Comparison of ENCODE assay signal across 20 cellular contexts in the genomic region with DNA sequence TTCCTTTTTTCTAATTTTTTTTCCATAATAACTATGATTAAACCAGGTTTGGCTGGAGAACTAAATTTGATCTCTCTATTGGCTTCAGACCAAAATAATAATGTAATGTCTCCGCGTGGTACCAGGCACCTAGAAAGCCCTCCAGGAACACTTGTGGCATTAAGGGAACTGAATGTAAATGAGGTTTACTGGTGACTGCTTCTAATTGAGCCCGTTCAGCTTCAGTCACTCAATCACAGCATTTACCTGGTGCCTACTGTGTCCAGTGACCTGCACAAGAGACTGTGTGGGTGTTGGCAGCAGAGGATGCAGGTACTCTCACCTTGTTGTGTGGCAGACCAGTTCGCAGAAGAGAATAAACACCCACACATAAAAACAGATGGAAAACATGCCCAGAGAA.
"Had no signal": no experiment of that assay in that cellular context is flagged by ENCODE, and none has a peak within 500 bp of the region (broad histone marks: within the 10 kb centered on the region; RNA-seq: fewer than 3 reads in every experiment).

No MANE protein-coding gene starts in this region.

- H3K9ac ChIP-seq: neural progenitor cell had no signal

- H3K4me2 ChIP-seq: neural progenitor cell had no signal

- H3K36me3 ChIP-seq: heart left ventricle, neural progenitor cell, ovary, right lobe of liver, tibial nerve had no signal

- H3K9me3 ChIP-seq: heart left ventricle, ovary, right lobe of liver, testis, tibial nerve had no signal

- DNase-seq: effector CD4-positive, alpha-beta T cell; foreskin melanocyte; heart left ventricle; hippocampal formation; left colon; left ventricle myocardium superior; naive thymus-derived CD4-positive, alpha-beta T cell; nucleus accumbens; ovary; right lobe of liver; stimulated activated CD4-positive, alpha-beta T cell treated with anti-CD3 and anti-CD28 coated beads, Interleukin-4, amount 100 ng/mL, for 1 hour; stimulated activated CD8-positive, alpha-beta memory T cell treated with anti-CD3 and anti-CD28 coated beads, Interleukin-4, amount 100 ng/mL, for 48 hours; stimulated activated naive CD8-positive, alpha-beta T cell treated with anti-CD3 and anti-CD28 coated beads, Interleukin-15, Interleukin-2, amounts not matched to agents 100 U/mL and 50 U/mL, for 24 hours; testis had no signal

- H3K4me1 Mint-ChIP-seq: neural progenitor cell had no signal

- H3K27ac ChIP-seq: coronary artery, heart left ventricle, neural progenitor cell, ovary, right lobe of liver, testis, tibial nerve had no signal

- H3K9me3 Mint-ChIP-seq: stimulated activated effector memory CD8-positive, alpha-beta T cell treated with anti-CD3 and anti-CD28 coated beads, Interleukin-12 subunit alpha, Interleukin-12 subunit beta, amount 100 ng/mL, for 72 hours had no signal

- H3K36me3 Mint-ChIP-seq: neural progenitor cell had no signal

- ATAC-seq: heart left ventricle; left colon; left ventricle myocardium superior; naive thymus-derived CD4-positive, alpha-beta T cell; right lobe of liver; stimulated activated effector memory CD8-positive, alpha-beta T cell treated with anti-CD3 and anti-CD28 coated beads, Interleukin-12 subunit alpha, Interleukin-12 subunit beta, amount 100 ng/mL, for 72 hours; stimulated activated naive CD8-positive, alpha-beta T cell treated with anti-CD3 and anti-CD28 coated beads, Interleukin-15, Interleukin-2, amounts not matched to agents 100 U/mL and 50 U/mL, for 24 hours had no signal

- H3K4me3 ChIP-seq: coronary artery, heart left ventricle, lung, neural progenitor cell, ovary, right lobe of liver, testis, tibial nerve had no signal

- H3K27ac Mint-ChIP-seq: neural progenitor cell; progenitor cell of endocrine pancreas; stimulated activated effector memory CD8-positive, alpha-beta T cell treated with anti-CD3 and anti-CD28 coated beads, Interleukin-12 subunit alpha, Interleukin-12 subunit beta, amount 100 ng/mL, for 72 hours had no signal

- H2AFZ ChIP-seq: neural progenitor cell had no signal

- H3K4me1 ChIP-seq: neural progenitor cell, right lobe of liver, testis, tibial nerve had no signal

- H3K4me3 Mint-ChIP-seq: neural progenitor cell had no signal

- H3K27me3 ChIP-seq: neural progenitor cell, ovary, right lobe of liver, testis had no signal
